In the genomic region with DNA sequence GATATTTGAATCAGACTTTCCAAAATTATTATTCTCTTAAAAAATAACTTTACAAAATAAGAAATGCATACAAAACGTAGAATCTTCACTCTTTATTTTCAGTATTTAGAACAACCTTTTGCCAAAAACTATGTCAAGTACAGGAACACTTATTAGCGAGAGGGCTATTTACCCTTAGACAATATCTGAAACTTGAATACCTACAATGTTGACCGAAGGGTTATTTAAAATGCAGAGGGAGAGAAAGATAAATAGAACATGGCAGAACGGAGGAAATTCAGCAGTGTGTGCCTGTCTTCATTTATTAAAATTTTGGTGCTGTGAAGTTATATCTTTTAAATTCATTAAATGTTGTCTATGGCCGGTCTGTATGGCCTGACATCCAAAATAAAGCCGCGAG, we compare ENCODE assay signal across 24 cellular contexts.
"Had no signal": no experiment of that assay in that cellular context is flagged by ENCODE, and none has a peak within 500 bp of the region (broad histone marks: within the 10 kb centered on the region; RNA-seq: fewer than 3 reads in every experiment).

No MANE protein-coding gene starts in this region.

- H3K4me3 ChIP-seq: coronary artery, esophagus muscularis mucosa, heart right ventricle, lung, ovary, psoas muscle, sigmoid colon, stomach, thyroid gland had no signal

- H3K4me1 ChIP-seq: esophagus muscularis mucosa, foreskin keratinocyte, heart right ventricle, psoas muscle, sigmoid colon, stomach, thyroid gland had no signal

- DNase-seq: dermis blood vessel endothelial cell; effector memory CD4-positive, alpha-beta T cell; glutamatergic neuron; heart right ventricle; hippocampal formation; left colon; left ventricle myocardium superior; natural killer cell; occipital lobe; ovary; posterior cingulate gyrus; psoas muscle; right cardiac atrium; sigmoid colon; stimulated activated CD4-positive, alpha-beta T cell treated with anti-CD3 and anti-CD28 coated beads, Interleukin-2, amount 100 ng/mL, for 24 hours; stimulated activated CD4-positive, alpha-beta T cell treated with anti-CD3 and anti-CD28 coated beads, Interleukin-4, amount 100 ng/mL, for 24 hours; stimulated activated naive CD4-positive, alpha-beta T cell treated with Interleukin-2 at 50 U/mL for 16 hours; stomach; thyroid gland had no signal

- H3K9me3 ChIP-seq: ovary, psoas muscle, thyroid gland had no signal

- H3K27me3 ChIP-seq: esophagus muscularis mucosa, foreskin keratinocyte, heart right ventricle, ovary, sigmoid colon, stomach, thyroid gland had no signal

- H3K27ac ChIP-seq: coronary artery, esophagus muscularis mucosa, foreskin keratinocyte, heart right ventricle, ovary, psoas muscle, sigmoid colon, stomach, thyroid gland had no signal

- ATAC-seq: foreskin keratinocyte; heart right ventricle; left colon; left ventricle myocardium superior; natural killer cell; psoas muscle; right cardiac atrium; stimulated activated effector memory CD8-positive, alpha-beta T cell treated with anti-CD3 and anti-CD28 coated beads, Interleukin-12 subunit alpha, Interleukin-12 subunit beta, amount 100 ng/mL, for 72 hours had no signal

- H3K36me3 ChIP-seq: esophagus muscularis mucosa, heart right ventricle, ovary, sigmoid colon, stomach, thyroid gland had no signal
